14 cellular contexts compared by ENCODE assay signal in the genomic region with DNA sequence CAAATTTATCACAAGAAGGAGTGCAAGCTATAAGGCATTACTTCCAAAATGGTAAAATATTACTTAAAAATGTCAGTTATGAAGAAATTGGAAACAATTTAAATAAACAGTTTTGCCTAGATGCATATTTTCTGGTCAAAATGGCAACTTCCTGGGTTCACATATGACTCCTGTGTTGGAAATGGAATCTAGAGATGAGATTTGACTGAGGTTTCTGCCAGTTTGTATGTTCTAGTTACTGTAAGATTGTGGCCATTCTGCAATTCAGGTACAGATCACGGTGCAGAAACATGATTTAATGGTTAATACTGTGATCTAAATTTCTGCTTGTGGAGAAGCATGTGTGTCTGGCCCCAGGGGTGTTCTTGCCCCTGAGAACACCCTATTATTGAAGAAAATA.
DNase-seq lines count a peak whose midpoint lies in the region; ATAC-seq lines count a peak whose summit lies in the region.
"Had no signal": no experiment of that assay in that cellular context is flagged by ENCODE, and none has a peak within 500 bp of the region (broad histone marks: within the 10 kb centered on the region; RNA-seq: fewer than 3 reads in every experiment).

No MANE protein-coding gene starts in this region.

- H3K4me3 ChIP-seq in GM08714 (ENCODE audit: low read length): peak overlapping the region; percentile 34; the same call in 1 of the 2 replicates
- H3K4me3 ChIP-seq: body of pancreas, upper lobe of left lung had no signal

- ATAC-seq in GM19328 (IDR thresholded peaks at IDR 0.05; ENCODE audit: unreplicated experiment): peak; percentile 7
- ATAC-seq in HG02571 (IDR thresholded peaks at IDR 0.05; ENCODE audit: unreplicated experiment): peak; percentile 22
- peak; percentile 36 for ATAC-seq in HG03108 (IDR thresholded peaks at IDR 0.05; ENCODE audit: unreplicated experiment)
- ATAC-seq: body of pancreas had no signal

- DNase-seq in activated gamma-delta T cell (lab: John Stamatoyannopoulos, UW) (no peak), cortex of kidney (lab: John Stamatoyannopoulos, UW) (no peak), GM03348 (ENCODE audit: low spot score) (no peak)
- no peak for DNase-seq in activated CD4-positive, alpha-beta T cell treated with anti-CD3 and anti-CD28 coated beads, Interleukin-2, amount 50 U/mL, for 4 hours
- DNase-seq: activated CD4-positive, alpha-beta T cell treated with anti-CD3 and anti-CD28 coated beads, Interleukin-2, amount 50 U/mL, for 1 hour; body of pancreas; CD8-positive, alpha-beta memory T cell; effector memory CD4-positive, alpha-beta T cell; NCI-H446; upper lobe of left lung had no signal
